In the genomic region with DNA sequence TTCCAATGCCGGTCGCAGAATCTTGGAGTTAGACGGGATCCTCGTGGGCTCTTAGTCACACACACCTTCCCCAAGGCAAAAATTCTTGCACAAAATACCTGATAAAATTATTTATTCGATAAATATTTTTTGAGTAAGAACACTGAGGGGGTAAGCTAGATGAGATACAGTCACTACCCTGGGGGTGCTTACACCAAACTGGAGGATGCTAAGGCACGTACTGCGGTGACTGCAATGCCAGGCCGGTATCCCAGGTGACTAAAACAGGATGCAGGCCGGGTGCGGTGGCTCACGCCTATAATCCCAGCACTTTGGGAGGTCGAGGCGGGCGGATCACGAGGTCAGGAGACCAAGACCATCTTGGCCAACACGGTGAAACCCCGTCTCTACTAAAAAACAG, we compare ENCODE assay signal across 15 cellular contexts. TPM values are rescaled to one million over a fixed set of nuclear protein-coding genes. Genes with fewer than 3 reads are reported as not detected.
DNase-seq lines count a peak whose midpoint lies in the region; ATAC-seq, FAIRE-seq and TF ChIP-seq lines count a peak whose summit lies in the region.
"Had no signal": no experiment of that assay in that cellular context is flagged by ENCODE, and none has a peak within 500 bp of the region (broad histone marks: within the 10 kb centered on the region; RNA-seq: fewer than 3 reads in every experiment).

No MANE protein-coding gene starts in this region.

- peaks cover 24 to 34% (median 33%) of the 10 kb centered on the region in 3 donors for H3K4me1 Mint-ChIP-seq in CD8-positive, alpha-beta memory T cell
- peaks cover 26% of the 10 kb centered on the region for H3K4me1 Mint-ChIP-seq in activated CD4-positive, alpha-beta memory T cell treated with anti-CD3 and anti-CD28 coated beads for 36 hours (ENCODE audit: low read depth)
- H3K4me1 Mint-ChIP-seq in naive thymus-derived CD8-positive, alpha-beta T cell: peaks cover 13 to 34% (median 25%) of the 10 kb centered on the region in 4 donors

- H3K9me3 ChIP-seq in A549: no peaks in the 10 kb centered on the region
- no peaks in the 10 kb centered on the region for H3K9me3 ChIP-seq in CD8-positive, alpha-beta memory T cell (ENCODE audit: low read length)
- no peaks in the 10 kb centered on the region for H3K9me3 ChIP-seq in prostate gland
- H3K9me3 ChIP-seq: uterus had no signal

- DNase-seq in A549 (ENCODE audit: low read depth in 1 of 2, low spot score in 1 of 2) (no peak), NCI-H187 (lab: John Stamatoyannopoulos, UW) (no peak), prostate gland (ENCODE audit: low spot score) (no peak), HUDEP-2 (lab: John Stamatoyannopoulos, UW; ENCODE audit: unreplicated experiment in 76 of 76) (no peak)
- no peak for DNase-seq in CD8-positive, alpha-beta memory T cell
- no peak for DNase-seq in activated CD4-positive, alpha-beta memory T cell treated with anti-CD3 and anti-CD28 coated beads for 36 hours
- no peak for DNase-seq in naive thymus-derived CD8-positive, alpha-beta T cell
- DNase-seq: GM23248, NCI-H187 treated with DMSO at 0.1 percent for 48 hours, NCI-H69, uterus had no signal

- H3K9me3 Mint-ChIP-seq in CD8-positive, alpha-beta memory T cell: no peaks in the 10 kb centered on the region
- H3K9me3 Mint-ChIP-seq in activated CD4-positive, alpha-beta memory T cell treated with anti-CD3 and anti-CD28 coated beads for 36 hours: no peaks in the 10 kb centered on the region
- H3K9me3 Mint-ChIP-seq in naive thymus-derived CD8-positive, alpha-beta T cell: no peaks in the 10 kb centered on the region

- H3K36me3 ChIP-seq in CD8-positive, alpha-beta memory T cell (ENCODE audit: insufficient read depth, low read length): no peaks in the 10 kb centered on the region
- no peaks in the 10 kb centered on the region for H3K36me3 ChIP-seq in prostate gland
- H3K36me3 ChIP-seq: uterus had no signal

- no peak for TF ChIP-seq RAD21 in A549 (conservative IDR thresholded peaks at IDR 0.05 in 1 of 2, IDR thresholded peaks at IDR 0.05 in 1 of 2)

- peak overlapping the region; percentile 99; the same call in 1 of the 3 replicates for H3K4me2 ChIP-seq in A549

- WGBS in A549 (ENCODE audit: missing lambda C conversion rate): 92% methylated on average over 16 of the region's 17 CpGs
- WGBS in prostate gland: 94% methylated on average over 17 of the region's 17 CpGs

- CTCF ChIA-PET in A549 (lab: Yijun Ruan, JAX): interaction anchor here (0.9 to 3.8 kb wide), 2 partner anchors 8 to 202 kb away, joined by 3 to 12 read pairs; no protein-coding TSS in a partner anchor
- CTCF ChIA-PET in CD8-positive, alpha-beta memory T cell (lab: Charles Lee): interaction anchor here (0.6 to 2.4 kb wide), 3 partner anchors 8 to 202 kb away, joined by 3 to 19 read pairs (median 3); no protein-coding TSS in a partner anchor
- CTCF ChIA-PET in activated CD4-positive, alpha-beta memory T cell treated with anti-CD3 and anti-CD28 coated beads for 36 hours (lab: Charles Lee): interaction anchor here (0.7 to 3.1 kb wide), 3 partner anchors 8 to 201 kb away, joined by 3 to 29 read pairs (median 4); no protein-coding TSS in a partner anchor

- no peak for FAIRE-seq in A549 (lab: Jason Lieb, UNC)

- ATAC-seq in A549: no peak
- no peak for ATAC-seq in naive thymus-derived CD8-positive, alpha-beta T cell
- ATAC-seq in GM19324 (IDR thresholded peaks at IDR 0.05; ENCODE audit: low FRiP score, unreplicated experiment): no peak

- no peaks in the 10 kb centered on the region for H3K27me3 ChIP-seq in CD8-positive, alpha-beta memory T cell (ENCODE audit: insufficient read depth, low read length, poor library complexity, severe bottlenecking)
- H3K27me3 ChIP-seq in prostate gland (replicated peaks; ENCODE audit: insufficient read depth): no peaks in the 10 kb centered on the region
- H3K27me3 ChIP-seq: dorsolateral prefrontal cortex, uterus had no signal

- no peak overlapping the region for H3K4me3 ChIP-seq in A549
- H3K4me3 ChIP-seq in CD8-positive, alpha-beta memory T cell (ENCODE audit: low read length): no peak overlapping the region
- H3K4me3 ChIP-seq in prostate gland: no peak overlapping the region

- POLR2A ChIA-PET in A549 (lab: Yijun Ruan, JAX): no interaction called here
- POLR2A ChIA-PET in CD8-positive, alpha-beta memory T cell (lab: Charles Lee): no interaction called here
- POLR2A ChIA-PET in activated CD4-positive, alpha-beta memory T cell treated with anti-CD3 and anti-CD28 coated beads for 36 hours (lab: Charles Lee): no interaction called here
- POLR2A ChIA-PET in naive thymus-derived CD8-positive, alpha-beta T cell (lab: Charles Lee): interaction anchor here (0.6 to 1.1 kb wide), 5 partner anchors 12 to 657 kb away, joined by 3 to 6 read pairs (median 3); no protein-coding TSS in a partner anchor

- no peak for TF ChIP-seq EP300 in A549 (IDR thresholded peaks at IDR 0.05)

- no peak for TF ChIP-seq CTCF in A549 (IDR thresholded peaks at IDR 0.05)
- TF ChIP-seq CTCF in prostate gland (IDR thresholded peaks at IDR 0.05): no peak

- intact Hi-C loops in activated CD4-positive, alpha-beta memory T cell treated with anti-CD3 and anti-CD28 coated beads for 36 hours (cut with micrococcal nuclease): loop anchor here (5.0 kb wide), 1 partner anchor 219 kb away; a partner anchor contains a TSS
- intact Hi-C loops in prostate gland (cut with DNase I): loop anchor here (5.0 kb wide), 1 partner anchor 111 kb away; no protein-coding TSS in a partner anchor

- H3K4me3 Mint-ChIP-seq in CD8-positive, alpha-beta memory T cell: peak overlapping the region in 5 of 7 donors; percentile 91 to 99 (median 95)
- peak overlapping the region; percentile 91 for H3K4me3 Mint-ChIP-seq in activated CD4-positive, alpha-beta memory T cell treated with anti-CD3 and anti-CD28 coated beads for 36 hours
- H3K4me3 Mint-ChIP-seq in naive thymus-derived CD8-positive, alpha-beta T cell: peak overlapping the region in 9 of 10 donors; percentile 91 to 98 (median 96)

- no peak overlapping the region for H3K27ac Mint-ChIP-seq in CD8-positive, alpha-beta memory T cell
- no peak overlapping the region for H3K27ac Mint-ChIP-seq in activated CD4-positive, alpha-beta memory T cell treated with anti-CD3 and anti-CD28 coated beads for 36 hours
- H3K27ac Mint-ChIP-seq in naive thymus-derived CD8-positive, alpha-beta T cell: peak overlapping the region in 3 of 10 donors; percentile 86 to 98 (median 94)

- H3K4me1 ChIP-seq in A549 (peaks cover 30% of the 10 kb centered on the region; the same call in 2 of the 3 replicates), prostate gland (replicated peaks) (peaks cover 2% of the 10 kb centered on the region)
- H3K4me1 ChIP-seq in CD8-positive, alpha-beta memory T cell (ENCODE audit: insufficient read depth, low read length): peaks cover 18% of the 10 kb centered on the region

- H3K36me3 Mint-ChIP-seq in CD8-positive, alpha-beta memory T cell: peaks cover 0 to 11% (median 0%) of the 10 kb centered on the region in 3 donors
- peaks cover 2% of the 10 kb centered on the region for H3K36me3 Mint-ChIP-seq in activated CD4-positive, alpha-beta memory T cell treated with anti-CD3 and anti-CD28 coated beads for 36 hours
- no peaks in the 10 kb centered on the region for H3K36me3 Mint-ChIP-seq in naive thymus-derived CD8-positive, alpha-beta T cell

- TF ChIP-seq POLR2A in A549 (IDR thresholded peaks at IDR 0.05; ENCODE audit: low read length) (no peak), prostate gland (IDR thresholded peaks at IDR 0.05) (no peak)

- no peaks in the 10 kb centered on the region for H3K27me3 Mint-ChIP-seq in CD8-positive, alpha-beta memory T cell
- H3K27me3 Mint-ChIP-seq in activated CD4-positive, alpha-beta memory T cell treated with anti-CD3 and anti-CD28 coated beads for 36 hours: no peaks in the 10 kb centered on the region
- no peaks in the 10 kb centered on the region for H3K27me3 Mint-ChIP-seq in naive thymus-derived CD8-positive, alpha-beta T cell

- H3K27ac ChIP-seq in A549 (peak overlapping the region in 1 of 2 experiments; percentile 97; a peak in 4 of 6 replicates), prostate gland (no peak overlapping the region)
- no peak overlapping the region for H3K27ac ChIP-seq in CD8-positive, alpha-beta memory T cell (ENCODE audit: low read depth, low read length)
- H3K27ac ChIP-seq: GM23248 had no signal

TF ChIP-seq in A549, 52 proteins besides CTCF, POLR2A, EP300 and RAD21 (continues in another document):
- TF ChIP-seq TP53 (CRISPR knock-in tag; IDR thresholded peaks at IDR 0.05) (no peak), HOXB5 (CRISPR knock-in tag; IDR thresholded peaks at IDR 0.05) (no peak), ZNF302 (CRISPR knock-in tag; IDR thresholded peaks at IDR 0.05) (no peak), FOSL2 (IDR thresholded peaks at IDR 0.05) (no peak), FOSL2 (CRISPR knock-in tag; IDR thresholded peaks at IDR 0.05) (no peak), CBX2 (IDR thresholded peaks at IDR 0.05; ENCODE audit: borderline replicate concordance, low read depth) (no peak), FOXS1 (CRISPR knock-in tag; IDR thresholded peaks at IDR 0.05) (no peak), HEYL (CRISPR knock-in tag; IDR thresholded peaks at IDR 0.05) (no peak)

RNA-seq across cellular contexts. Expression of a gene that starts 1.7 kb away (rescaled TPM):
- polyA plus RNA-seq in A549 (2011; rRNA removed) (6.8 and 12.8 TPM in 2 replicates), A549 (2017; fragmentation: RNase III; extraction: RNeasy Plus Mini Kit Qiagen cat#74134 plus additional on column Dnase treatment) (41.6 to 48.5 TPM (median 48.3 TPM) in 3 replicates)
- polyA plus RNA-seq in A549 (2012; cell fraction: cytosol; rRNA removed): 10.8 and 13.9 TPM in 2 replicates
- 42.4 and 49.9 TPM in 2 replicates for polyA plus RNA-seq in A549 (2012; cell fraction: nucleus; rRNA removed)
- polyA minus RNA-seq in A549 (2011; rRNA and poly(A)+ RNA removed): 52.3 and 59.4 TPM in 2 replicates
- total RNA-seq in CD8-positive, alpha-beta memory T cell: 10 to 100 TPM; 38.6 to 40.5 TPM
- 22.9 TPM for polyA plus RNA-seq in CD8-positive, alpha-beta memory T cell
- total RNA-seq in activated CD4-positive, alpha-beta memory T cell treated with anti-CD3 and anti-CD28 coated beads for 36 hours: 10 to 100 TPM; 44.1 to 45.5 TPM
- total RNA-seq in naive thymus-derived CD8-positive, alpha-beta T cell: 100 to 1,000 TPM; 120 to 122 TPM
- 10 to 100 TPM; 10.7 to 31.0 (median 21.8) TPM for polyA plus RNA-seq in naive thymus-derived CD8-positive, alpha-beta T cell
- 100 to 1,000 TPM in 1 of 2 donors, 10 to 100 TPM in 1; 71.0 to 104 TPM for total RNA-seq in prostate gland

RNA-seq across cellular contexts. Expression of a gene that starts 41.0 kb away (rescaled TPM):
- not detected in 2 replicates for polyA plus RNA-seq in A549 (2011; rRNA removed)
- polyA plus RNA-seq in A549 (2012; cell fraction: cytosol; rRNA removed): 0.05 and 0.09 TPM in 2 replicates
- polyA plus RNA-seq in A549 (2012; cell fraction: nucleus; rRNA removed): 0.28 TPM in 1 of 2 replicates, not detected in the other
- not detected in 3 replicates for polyA plus RNA-seq in A549 (2017; fragmentation: RNase III; extraction: RNeasy Plus Mini Kit Qiagen cat#74134 plus additional on column Dnase treatment)
- polyA minus RNA-seq in A549 (2011; rRNA and poly(A)+ RNA removed): 0.33 TPM in 1 of 2 replicates, not detected in the other
- total RNA-seq in CD8-positive, alpha-beta memory T cell: not detected
- polyA plus RNA-seq in CD8-positive, alpha-beta memory T cell: not detected
- not detected for total RNA-seq in activated CD4-positive, alpha-beta memory T cell treated with anti-CD3 and anti-CD28 coated beads for 36 hours
- total RNA-seq in naive thymus-derived CD8-positive, alpha-beta T cell: not detected
- polyA plus RNA-seq in naive thymus-derived CD8-positive, alpha-beta T cell: under 1 TPM in 1 of 3 donors, not detected in 2; 0.16 TPM
- total RNA-seq in prostate gland: under 1 TPM in 1 of 2 donors, not detected in 1; 0.45 TPM
- total RNA-seq: LHCN-M2, mesenteric fat pad had no signal
